ENCODE assay signal across 15 cellular contexts in the genomic region with DNA sequence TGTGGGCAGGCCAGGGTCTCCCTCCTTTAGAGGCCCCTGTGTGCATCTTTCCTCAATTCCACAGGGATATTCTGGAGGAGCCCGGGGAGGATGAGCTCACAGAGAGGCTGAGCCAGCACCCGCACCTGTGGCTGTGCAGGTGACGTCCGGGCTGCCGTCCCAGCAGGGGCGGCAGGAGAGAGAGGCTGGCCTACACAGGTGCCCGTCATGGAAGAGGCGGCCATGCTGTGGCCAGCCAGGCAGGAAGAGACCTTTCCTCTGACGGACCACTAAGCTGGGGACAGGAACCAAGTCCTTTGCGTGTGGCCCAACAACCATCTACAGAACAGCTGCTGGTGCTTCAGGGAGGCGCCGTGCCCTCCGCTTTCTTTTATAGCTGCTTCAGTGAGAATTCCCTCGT.
"Had no signal": no experiment of that assay in that cellular context is flagged by ENCODE, and none has a peak within 500 bp of the region (broad histone marks: within the 10 kb centered on the region; RNA-seq: fewer than 3 reads in every experiment).

No MANE protein-coding gene starts in this region.

- H3K9me3 Mint-ChIP-seq: activated naive CD4-positive, alpha-beta T cell treated with anti-CD3 and anti-CD28 coated beads for 36 hours; activated T-cell treated with anti-CD3 and anti-CD28 coated beads, Interleukin-2, amount 50 U/mL, for 4 hours; dendritic cell treated with granulocyte-macrophage colony-stimulating factor and Interleukin-4, amounts not matched to agents 40 ng/mL and 50 ng/mL, for 4 days; naive thymus-derived CD4-positive, alpha-beta T cell; neural crest cell; T-cell; T-helper 2 cell treated with Interferon-gamma antibody and Interleukin-4, amounts not matched to agents 5 μg/mL and 100 μg/mL, for 36 hours had no signal

- H3K27ac ChIP-seq: spleen, thoracic aorta had no signal

- H3K27me3 Mint-ChIP-seq: dendritic cell treated with granulocyte-macrophage colony-stimulating factor and Interleukin-4, amounts not matched to agents 40 ng/mL and 50 ng/mL, for 4 days; naive thymus-derived CD4-positive, alpha-beta T cell; T-cell had no signal

- DNase-seq: activated effector memory CD4-positive, alpha-beta T cell treated with Interleukin-2 at 50 U/mL for 16 hours; activated naive CD4-positive, alpha-beta T cell treated with anti-CD3 and anti-CD28 coated beads for 36 hours; activated T-cell treated with anti-CD3 and anti-CD28 coated beads, Interleukin-2, amount 50 U/mL, for 4 hours; effector CD4-positive, alpha-beta T cell; foreskin melanocyte; naive thymus-derived CD4-positive, alpha-beta T cell; retina; spleen; stimulated activated CD4-positive, alpha-beta T cell treated with anti-CD3 and anti-CD28 coated beads, Interleukin-4, amount 100 ng/mL, for 1 hour; T-cell had no signal

- H3K27ac Mint-ChIP-seq: activated naive CD4-positive, alpha-beta T cell treated with anti-CD3 and anti-CD28 coated beads for 36 hours; dendritic cell treated with granulocyte-macrophage colony-stimulating factor and Interleukin-4, amounts not matched to agents 40 ng/mL and 50 ng/mL, for 4 days; T-cell; T-helper 2 cell treated with Interferon-gamma antibody and Interleukin-4, amounts not matched to agents 5 μg/mL and 100 μg/mL, for 36 hours had no signal

- H3K4me3 ChIP-seq: spleen, thoracic aorta had no signal

- H3K4me3 Mint-ChIP-seq: activated naive CD4-positive, alpha-beta T cell treated with anti-CD3 and anti-CD28 coated beads for 36 hours; activated T-cell treated with anti-CD3 and anti-CD28 coated beads, Interleukin-2, amount 50 U/mL, for 4 hours; dendritic cell treated with granulocyte-macrophage colony-stimulating factor and Interleukin-4, amounts not matched to agents 40 ng/mL and 50 ng/mL, for 4 days; naive thymus-derived CD4-positive, alpha-beta T cell; neural crest cell; T-cell; T-helper 2 cell treated with Interferon-gamma antibody and Interleukin-4, amounts not matched to agents 5 μg/mL and 100 μg/mL, for 36 hours; WTC11 had no signal

- H3K27me3 ChIP-seq: spleen had no signal

- H3K9me3 ChIP-seq: thoracic aorta had no signal
